In genomic region chr1:73947009-73947408, GRCh38 we compare ENCODE assay signal across 22 cellular contexts.
"Had no signal": no experiment of that assay in that cellular context is flagged by ENCODE, and none has a peak within 500 bp of the region (broad histone marks: within the 10 kb centered on the region; RNA-seq: fewer than 3 reads in every experiment).

No MANE protein-coding gene starts in this region.

- H3K36me3 ChIP-seq: cardiac muscle cell, esophagus squamous epithelium, heart right ventricle, lower lobe of right lung, ovary, sigmoid colon, spleen, upper lobe of left lung, WERI-Rb-1 had no signal

- FAIRE-seq: endothelial cell of umbilical vein had no signal

- H3K27me3 ChIP-seq: cardiac muscle cell, esophagus squamous epithelium, heart right ventricle, ovary, sigmoid colon, spleen, testis, upper lobe of left lung had no signal

- H3K4me3 ChIP-seq: cardiac muscle cell, esophagus squamous epithelium, heart right ventricle, lower lobe of right lung, ovary, sigmoid colon, spleen, testis, upper lobe of left lung had no signal

- ATAC-seq: activated CD4-positive, alpha-beta T cell treated with anti-CD3 and anti-CD28 coated beads for 36 hours; heart right ventricle; lower lobe of right lung; natural killer cell; stimulated activated memory B cell treated with anti-CD40 and anti-IgM and Interleukin-4, amounts not matched to agents 10 μg/mL and 1 μg/mL and 100 μg/mL, for 72 hours had no signal

- H3K4me1 ChIP-seq: esophagus squamous epithelium, heart right ventricle, lower lobe of right lung, sigmoid colon, spleen, testis, upper lobe of left lung had no signal

- DNase-seq: activated CD4-positive, alpha-beta memory T cell treated with anti-CD3 and anti-CD28 coated beads for 36 hours; activated CD4-positive, alpha-beta T cell treated with anti-CD3 and anti-CD28 coated beads for 36 hours; activated naive CD4-positive, alpha-beta T cell; activated naive CD8-positive, alpha-beta T cell treated with anti-CD3 and anti-CD28 coated beads for 36 hours; activated T-cell treated with anti-CD3 and anti-CD28 coated beads for 4 hours; amniotic stem cell; dermis blood vessel endothelial cell; effector memory CD4-positive, alpha-beta T cell; esophagus squamous epithelium; heart right ventricle; lower lobe of right lung; natural killer cell; ovary; sigmoid colon; spleen; stimulated activated CD4-positive, alpha-beta T cell treated with anti-CD3 and anti-CD28 coated beads, Interleukin-4, amount 100 ng/mL, for 4 hours; testis; upper lobe of left lung; WERI-Rb-1 had no signal

- H3K9me3 ChIP-seq: esophagus squamous epithelium, heart right ventricle, lower lobe of right lung, ovary, sigmoid colon, spleen, testis, upper lobe of left lung had no signal

- H3K27ac ChIP-seq: cardiac muscle cell, esophagus squamous epithelium, heart right ventricle, lower lobe of right lung, ovary, sigmoid colon, spleen, testis, upper lobe of left lung, WERI-Rb-1 had no signal
